1 cellular context compared by ENCODE assay signal in the genomic region with DNA sequence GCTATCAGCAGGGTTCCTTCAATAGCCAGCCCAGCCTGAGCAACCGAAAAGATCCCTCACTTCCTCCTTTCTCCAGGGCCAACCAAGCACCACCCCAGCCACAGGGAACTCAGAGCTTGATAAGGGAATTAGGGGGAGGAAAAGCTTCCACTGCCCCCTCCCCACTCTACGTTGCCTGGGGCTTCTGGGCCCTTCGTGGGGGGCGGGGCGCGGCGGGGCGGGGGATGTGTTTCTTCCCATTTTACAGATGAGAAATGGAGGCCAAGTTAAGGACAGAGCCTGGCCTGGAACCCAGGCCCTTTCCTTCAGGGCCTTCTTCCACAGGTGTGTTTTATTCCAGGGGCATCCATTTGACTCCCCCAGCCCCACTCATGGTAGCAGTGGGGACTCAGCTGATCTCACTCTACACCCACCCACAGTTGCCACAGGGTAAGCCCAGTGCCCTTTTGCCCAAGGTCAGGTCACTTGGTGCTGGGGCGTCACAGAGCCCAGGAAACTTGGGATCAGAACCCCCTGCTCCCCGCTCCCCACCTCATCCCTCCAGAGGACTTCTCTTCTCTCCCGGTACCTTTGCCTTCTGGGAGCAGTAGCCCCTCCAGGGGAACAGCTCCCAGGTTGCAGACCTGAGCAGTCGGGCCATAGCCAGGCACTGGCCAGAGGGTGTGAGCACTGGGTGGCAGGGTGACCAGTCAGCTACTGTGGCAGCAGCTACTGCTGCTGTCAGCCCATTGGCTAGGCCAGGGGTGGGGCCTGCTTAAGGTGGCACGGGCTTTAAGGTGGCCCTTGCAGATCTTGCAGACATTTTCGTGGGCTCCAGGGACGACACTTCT.
TF ChIP-seq lines count a peak whose summit lies in the region.

Gene LDHD, minus strand, starts transcription at position 700 of the 830 bp plus-strand sequence. Its CDS starts 60 bp downstream, at position 640.

TF ChIP-seq in HepG2, 621 proteins besides CTCF, POLR2A, EP300 and RAD21 (continued from another document and continues in another):
- TF ChIP-seq ZNF770 (CRISPR knock-in tag; IDR thresholded peaks at IDR 0.05), result no peak; the same call in 1 of the 2 replicates
- TF ChIP-seq PLRG1 (conservative IDR thresholded peaks at IDR 0.05), result no peak
- TF ChIP-seq RFXAP (CRISPR knock-in tag; IDR thresholded peaks at IDR 0.05; ENCODE audit: borderline replicate concordance), result peak; percentile 77; the same call in 1 of the 2 replicates
- TF ChIP-seq, protein P1, sequence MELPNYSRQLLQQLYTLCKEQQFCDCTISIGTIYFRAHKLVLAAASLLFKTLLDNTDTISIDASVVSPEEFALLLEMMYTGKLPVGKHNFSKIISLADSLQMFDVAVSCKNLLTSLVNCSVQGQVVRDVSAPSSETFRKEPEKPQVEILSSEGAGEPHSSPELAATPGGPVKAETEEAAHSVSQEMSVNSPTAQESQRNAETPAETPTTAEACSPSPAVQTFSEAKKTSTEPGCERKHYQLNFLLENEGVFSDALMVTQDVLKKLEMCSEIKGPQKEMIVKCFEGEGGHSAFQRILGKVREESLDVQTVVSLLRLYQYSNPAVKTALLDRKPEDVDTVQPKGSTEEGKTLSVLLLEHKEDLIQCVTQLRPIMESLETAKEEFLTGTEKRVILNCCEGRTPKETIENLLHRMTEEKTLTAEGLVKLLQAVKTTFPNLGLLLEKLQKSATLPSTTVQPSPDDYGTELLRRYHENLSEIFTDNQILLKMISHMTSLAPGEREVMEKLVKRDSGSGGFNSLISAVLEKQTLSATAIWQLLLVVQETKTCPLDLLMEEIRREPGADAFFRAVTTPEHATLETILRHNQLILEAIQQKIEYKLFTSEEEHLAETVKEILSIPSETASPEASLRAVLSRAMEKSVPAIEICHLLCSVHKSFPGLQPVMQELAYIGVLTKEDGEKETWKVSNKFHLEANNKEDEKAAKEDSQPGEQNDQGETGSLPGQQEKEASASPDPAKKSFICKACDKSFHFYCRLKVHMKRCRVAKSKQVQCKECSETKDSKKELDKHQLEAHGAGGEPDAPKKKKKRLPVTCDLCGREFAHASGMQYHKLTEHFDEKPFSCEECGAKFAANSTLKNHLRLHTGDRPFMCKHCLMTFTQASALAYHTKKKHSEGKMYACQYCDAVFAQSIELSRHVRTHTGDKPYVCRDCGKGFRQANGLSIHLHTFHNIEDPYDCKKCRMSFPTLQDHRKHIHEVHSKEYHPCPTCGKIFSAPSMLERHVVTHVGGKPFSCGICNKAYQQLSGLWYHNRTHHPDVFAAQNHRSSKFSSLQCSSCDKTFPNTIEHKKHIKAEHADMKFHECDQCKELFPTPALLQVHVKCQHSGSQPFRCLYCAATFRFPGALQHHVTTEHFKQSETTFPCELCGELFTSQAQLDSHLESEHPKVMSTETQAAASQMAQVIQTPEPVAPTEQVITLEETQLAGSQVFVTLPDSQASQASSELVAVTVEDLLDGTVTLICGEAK (IDR thresholded peaks at IDR 0.05), result no peak
- TF ChIP-seq, protein P1 (CRISPR knock-in tag; IDR thresholded peaks at IDR 0.05), result peak; percentile 55; the same call in 1 of the 2 replicates
- TF ChIP-seq ZNF629 (CRISPR knock-in tag; conservative IDR thresholded peaks at IDR 0.05), result peak; percentile 92
- TF ChIP-seq, protein P2, sequence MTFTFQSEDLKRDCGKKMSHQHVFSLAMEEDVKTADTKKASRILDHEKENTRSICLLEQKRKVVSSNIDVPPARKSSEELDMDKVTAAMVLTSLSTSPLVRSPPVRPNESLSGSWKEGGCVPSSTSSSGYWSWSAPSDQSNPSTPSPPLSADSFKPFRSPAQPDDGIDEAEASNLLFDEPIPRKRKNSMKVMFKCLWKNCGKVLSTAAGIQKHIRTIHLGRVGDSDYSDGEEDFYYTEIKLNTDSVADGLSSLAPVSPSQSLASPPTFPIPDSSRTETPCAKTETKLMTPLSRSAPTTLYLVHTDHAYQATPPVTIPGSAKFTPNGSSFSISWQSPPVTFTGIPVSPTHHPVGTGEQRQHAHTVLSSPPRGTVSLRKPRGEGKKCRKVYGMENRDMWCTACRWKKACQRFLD (CRISPR knock-in tag; IDR thresholded peaks at IDR 0.05; ENCODE audit: borderline replicate concordance), result no peak
- TF ChIP-seq ZNF792 (CRISPR knock-in tag; IDR thresholded peaks at IDR 0.05), result peak; percentile 74
- TF ChIP-seq HBP1 (CRISPR knock-in tag; IDR thresholded peaks at IDR 0.05; ENCODE audit: low read depth), result no peak
- 0 out of 2 replicates have a peak, but pooled peaks have one; percentile 58 for TF ChIP-seq ZNF615 (CRISPR knock-in tag; IDR thresholded peaks at IDR 0.05; ENCODE audit: borderline replicate concordance)
- TF ChIP-seq HOXA7 (CRISPR knock-in tag; IDR thresholded peaks at IDR 0.05), result no peak
- TF ChIP-seq ZNF713 (CRISPR knock-in tag; IDR thresholded peaks at IDR 0.05), result no peak
- TF ChIP-seq FIP1L1 (IDR thresholded peaks at IDR 0.05; ENCODE audit: borderline replicate concordance, insufficient read depth, low read depth, low read length), result no peak
- TF ChIP-seq, protein P3, sequence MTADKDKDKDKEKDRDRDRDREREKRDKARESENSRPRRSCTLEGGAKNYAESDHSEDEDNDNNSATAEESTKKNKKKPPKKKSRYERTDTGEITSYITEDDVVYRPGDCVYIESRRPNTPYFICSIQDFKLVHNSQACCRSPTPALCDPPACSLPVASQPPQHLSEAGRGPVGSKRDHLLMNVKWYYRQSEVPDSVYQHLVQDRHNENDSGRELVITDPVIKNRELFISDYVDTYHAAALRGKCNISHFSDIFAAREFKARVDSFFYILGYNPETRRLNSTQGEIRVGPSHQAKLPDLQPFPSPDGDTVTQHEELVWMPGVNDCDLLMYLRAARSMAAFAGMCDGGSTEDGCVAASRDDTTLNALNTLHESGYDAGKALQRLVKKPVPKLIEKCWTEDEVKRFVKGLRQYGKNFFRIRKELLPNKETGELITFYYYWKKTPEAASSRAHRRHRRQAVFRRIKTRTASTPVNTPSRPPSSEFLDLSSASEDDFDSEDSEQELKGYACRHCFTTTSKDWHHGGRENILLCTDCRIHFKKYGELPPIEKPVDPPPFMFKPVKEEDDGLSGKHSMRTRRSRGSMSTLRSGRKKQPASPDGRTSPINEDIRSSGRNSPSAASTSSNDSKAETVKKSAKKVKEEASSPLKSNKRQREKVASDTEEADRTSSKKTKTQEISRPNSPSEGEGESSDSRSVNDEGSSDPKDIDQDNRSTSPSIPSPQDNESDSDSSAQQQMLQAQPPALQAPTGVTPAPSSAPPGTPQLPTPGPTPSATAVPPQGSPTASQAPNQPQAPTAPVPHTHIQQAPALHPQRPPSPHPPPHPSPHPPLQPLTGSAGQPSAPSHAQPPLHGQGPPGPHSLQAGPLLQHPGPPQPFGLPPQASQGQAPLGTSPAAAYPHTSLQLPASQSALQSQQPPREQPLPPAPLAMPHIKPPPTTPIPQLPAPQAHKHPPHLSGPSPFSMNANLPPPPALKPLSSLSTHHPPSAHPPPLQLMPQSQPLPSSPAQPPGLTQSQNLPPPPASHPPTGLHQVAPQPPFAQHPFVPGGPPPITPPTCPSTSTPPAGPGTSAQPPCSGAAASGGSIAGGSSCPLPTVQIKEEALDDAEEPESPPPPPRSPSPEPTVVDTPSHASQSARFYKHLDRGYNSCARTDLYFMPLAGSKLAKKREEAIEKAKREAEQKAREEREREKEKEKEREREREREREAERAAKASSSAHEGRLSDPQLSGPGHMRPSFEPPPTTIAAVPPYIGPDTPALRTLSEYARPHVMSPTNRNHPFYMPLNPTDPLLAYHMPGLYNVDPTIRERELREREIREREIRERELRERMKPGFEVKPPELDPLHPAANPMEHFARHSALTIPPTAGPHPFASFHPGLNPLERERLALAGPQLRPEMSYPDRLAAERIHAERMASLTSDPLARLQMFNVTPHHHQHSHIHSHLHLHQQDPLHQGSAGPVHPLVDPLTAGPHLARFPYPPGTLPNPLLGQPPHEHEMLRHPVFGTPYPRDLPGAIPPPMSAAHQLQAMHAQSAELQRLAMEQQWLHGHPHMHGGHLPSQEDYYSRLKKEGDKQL (CRISPR knock-in tag; IDR thresholded peaks at IDR 0.05; ENCODE audit: low read depth), result 0 out of 2 replicates have a peak, but pooled peaks have one; percentile 8
- peak; percentile 61; the same call in 1 of the 2 replicates for TF ChIP-seq ZNF639 (CRISPR knock-in tag; conservative IDR thresholded peaks at IDR 0.05)
- TF ChIP-seq TAF1 (CRISPR knock-in tag; IDR thresholded peaks at IDR 0.05), result peak; percentile 93
- no peak for TF ChIP-seq IRF9 (CRISPR knock-in tag; IDR thresholded peaks at IDR 0.05; ENCODE audit: borderline replicate concordance)
- TF ChIP-seq MIER3 (CRISPR knock-in tag; IDR thresholded peaks at IDR 0.05; ENCODE audit: borderline replicate concordance), result peak; percentile 38; the same call in 1 of the 2 replicates
- TF ChIP-seq, protein P4, sequence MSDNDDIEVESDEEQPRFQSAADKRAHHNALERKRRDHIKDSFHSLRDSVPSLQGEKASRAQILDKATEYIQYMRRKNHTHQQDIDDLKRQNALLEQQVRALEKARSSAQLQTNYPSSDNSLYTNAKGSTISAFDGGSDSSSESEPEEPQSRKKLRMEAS (IDR thresholded peaks at IDR 0.05), result peak; percentile 77
- peak; percentile 59; the same call in 1 of the 2 replicates for TF ChIP-seq GFI1 (CRISPR knock-in tag; IDR thresholded peaks at IDR 0.05; ENCODE audit: borderline replicate concordance)
- peak; percentile 69 for TF ChIP-seq ZNF124 (CRISPR knock-in tag; IDR thresholded peaks at IDR 0.05)
- TF ChIP-seq MLX (CRISPR knock-in tag; IDR thresholded peaks at IDR 0.05), result peak; percentile 51; the same call in 1 of the 2 replicates
- TF ChIP-seq HIVEP1 (CRISPR knock-in tag; IDR thresholded peaks at IDR 0.05), result no peak
- no peak for TF ChIP-seq ZNF510 (CRISPR knock-in tag; IDR thresholded peaks at IDR 0.05; ENCODE audit: low read depth)
- no peak for TF ChIP-seq ZNF251 (CRISPR knock-in tag; IDR thresholded peaks at IDR 0.05)
